ENCODE assay signal across 12 cellular contexts in genomic region chr21:25462517-25462971, GRCh38.
A peak's percentile ranks its signal among the peaks of the same experiment; 100 is the strongest.
DNase-seq lines count a peak whose midpoint lies in the region; ATAC-seq and TF ChIP-seq lines count a peak whose summit lies in the region.
"Had no signal": no experiment of that assay in that cellular context is flagged by ENCODE, and none has a peak within 500 bp of the region (broad histone marks: within the 10 kb centered on the region; RNA-seq: fewer than 3 reads in every experiment).

No MANE protein-coding gene starts in this region.

- peaks cover 10% of the 10 kb centered on the region for H3K4me1 Mint-ChIP-seq in nephron progenitor cell

- no peaks in the 10 kb centered on the region for H3K9me3 Mint-ChIP-seq in nephron progenitor cell

- H3K36me3 ChIP-seq in effector memory CD4-positive, alpha-beta T cell (ENCODE audit: control insufficient read depth, insufficient read depth, low read length): no peaks in the 10 kb centered on the region
- H3K36me3 ChIP-seq: colonic mucosa, thoracic aorta had no signal

- peaks cover 4% of the 10 kb centered on the region for H3K27me3 Mint-ChIP-seq in nephron progenitor cell (ENCODE audit: low read depth, poor library complexity)

- no peak for TF ChIP-seq CTCF in nephron progenitor cell (IDR thresholded peaks at IDR 0.05)

- H3K27ac ChIP-seq in effector memory CD4-positive, alpha-beta T cell (ENCODE audit: insufficient read depth, low read length, poor library complexity, severe bottlenecking): no peak overlapping the region
- H3K27ac ChIP-seq: colonic mucosa, thoracic aorta had no signal

- H3K9me3 ChIP-seq in effector memory CD4-positive, alpha-beta T cell (ENCODE audit: control insufficient read depth, low read length): no peaks in the 10 kb centered on the region
- H3K9me3 ChIP-seq: colonic mucosa, thoracic aorta had no signal

- H3K4me1 ChIP-seq in effector memory CD4-positive, alpha-beta T cell (ENCODE audit: control insufficient read depth, insufficient read depth, low read length, poor library complexity, severe bottlenecking): no peaks in the 10 kb centered on the region
- H3K4me1 ChIP-seq: colonic mucosa had no signal

- H3K27ac Mint-ChIP-seq in nephron progenitor cell: no peak overlapping the region

- no peaks in the 10 kb centered on the region for H3K27me3 ChIP-seq in effector memory CD4-positive, alpha-beta T cell (replicated peaks; ENCODE audit: control insufficient read depth, insufficient read depth, low read length, poor library complexity, severe bottlenecking)
- H3K27me3 ChIP-seq: colonic mucosa had no signal

- no peak overlapping the region for H3K4me3 Mint-ChIP-seq in nephron progenitor cell

- H3K36me3 Mint-ChIP-seq in nephron progenitor cell (ENCODE audit: low read depth): no peaks in the 10 kb centered on the region

- ATAC-seq in GM18907 (IDR thresholded peaks at IDR 0.05; ENCODE audit: unreplicated experiment) (peak; percentile 46), HG02571 (IDR thresholded peaks at IDR 0.05; ENCODE audit: unreplicated experiment) (peak; percentile 47), HG03442 (IDR thresholded peaks at IDR 0.05; ENCODE audit: unreplicated experiment) (peak; percentile 50)
- ATAC-seq: K562 had no signal

- H3K4me3 ChIP-seq in GM08714 (ENCODE audit: low read length): peak overlapping the region; percentile 10; the same call in 1 of the 2 replicates
- H3K4me3 ChIP-seq in effector memory CD4-positive, alpha-beta T cell (ENCODE audit: insufficient read depth, low read depth, low read length, poor library complexity, severe bottlenecking): no peak overlapping the region
- H3K4me3 ChIP-seq: colonic mucosa, K562, thoracic aorta had no signal

- DNase-seq in effector memory CD4-positive, alpha-beta T cell: no peak
- DNase-seq in activated gamma-delta T cell treated with Interleukin-2 at 50 U/mL for 16 hours (no peak), hypothalamus (lab: John Stamatoyannopoulos, UW) (no peak), nephron progenitor cell (no peak)
- DNase-seq: colonic mucosa, NCI-H510A had no signal
